In genomic region chr2:116877944-116878343, GRCh38 we compare ENCODE assay signal across 34 cellular contexts.
"Had no signal": no experiment of that assay in that cellular context is flagged by ENCODE, and none has a peak within 500 bp of the region (broad histone marks: within the 10 kb centered on the region; RNA-seq: fewer than 3 reads in every experiment).

No MANE protein-coding gene starts in this region.

- H3K27me3 ChIP-seq: MG63 had no signal

- H3K9ac ChIP-seq: KMS-11 had no signal

- H3K9me3 ChIP-seq: MG63 had no signal

- DNase-seq: Karpas-422, Kasumi-1, KG1, MG63, MM.1S, MV-4-11, NCI-H1092, NCI-H1092 treated with DMSO at 0.1 percent for 48 hours, NCI-H1105, NCI-H1105 treated with DMSO at 0.1 percent for 48 hours, NCI-H1417, NCI-H1417 treated with DMSO at 0.1 percent for 48 hours, NCI-H1436, NCI-H1436 treated with DMSO at 0.1 percent for 48 hours, NCI-H146, NCI-H1694, NCI-H1694 treated with DMSO at 0.1 percent for 48 hours, NCI-H187, NCI-H187 treated with DMSO at 0.1 percent for 48 hours, NCI-H1930, NCI-H2029, NCI-H2029 treated with DMSO at 0.1 percent for 48 hours, NCI-H2081, NCI-H2081 treated with DMSO at 0.1 percent for 48 hours, NCI-H2107, NCI-H2171, NCI-H2171 treated with DMSO at 0.1 percent for 48 hours, NCI-H2227 treated with DMSO at 0.1 percent for 48 hours, NCI-H226, NCI-H345, NCI-H446, NCI-H446 treated with DMSO at 0.1 percent for 48 hours, NCI-H510A had no signal

- H3K36me3 ChIP-seq: MG63 had no signal

- H3K4me3 ChIP-seq: MG63 had no signal

- H3K27ac ChIP-seq: KMS-11 had no signal
